ENCODE assay signal across 2 cellular contexts in the genomic region with DNA sequence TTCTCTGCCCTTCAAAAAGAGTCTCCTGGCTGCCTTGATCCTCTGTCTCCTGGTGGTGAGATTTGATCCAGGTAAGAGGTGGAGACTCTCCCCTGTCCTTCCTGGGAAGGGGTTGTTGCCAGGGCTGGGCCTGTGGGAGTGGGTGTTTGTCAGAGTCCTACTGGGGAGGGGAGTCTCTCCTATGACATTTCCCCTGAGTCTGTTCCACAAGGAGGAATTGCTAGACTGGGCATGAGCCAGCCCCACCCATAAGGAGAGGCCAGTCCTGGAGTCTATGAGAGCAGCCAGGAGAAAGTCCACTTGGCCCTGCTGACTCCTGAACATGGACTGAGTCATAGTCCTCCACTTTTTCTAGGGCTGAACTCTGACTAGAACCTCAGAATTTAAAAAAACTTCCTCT.
TF ChIP-seq lines count a peak whose summit lies in the region.

No MANE protein-coding gene starts in this region.

TF ChIP-seq in liver, 16 proteins besides CTCF, POLR2A, EP300 and RAD21:
- TF ChIP-seq FOXA2 (IDR thresholded peaks at IDR 0.05), result no peak
- TF ChIP-seq ATF3 (IDR thresholded peaks at IDR 0.05), result no peak
- peak; percentile 53 to 66 for TF ChIP-seq JUND (IDR thresholded peaks at IDR 0.05)
- TF ChIP-seq, protein P1, sequence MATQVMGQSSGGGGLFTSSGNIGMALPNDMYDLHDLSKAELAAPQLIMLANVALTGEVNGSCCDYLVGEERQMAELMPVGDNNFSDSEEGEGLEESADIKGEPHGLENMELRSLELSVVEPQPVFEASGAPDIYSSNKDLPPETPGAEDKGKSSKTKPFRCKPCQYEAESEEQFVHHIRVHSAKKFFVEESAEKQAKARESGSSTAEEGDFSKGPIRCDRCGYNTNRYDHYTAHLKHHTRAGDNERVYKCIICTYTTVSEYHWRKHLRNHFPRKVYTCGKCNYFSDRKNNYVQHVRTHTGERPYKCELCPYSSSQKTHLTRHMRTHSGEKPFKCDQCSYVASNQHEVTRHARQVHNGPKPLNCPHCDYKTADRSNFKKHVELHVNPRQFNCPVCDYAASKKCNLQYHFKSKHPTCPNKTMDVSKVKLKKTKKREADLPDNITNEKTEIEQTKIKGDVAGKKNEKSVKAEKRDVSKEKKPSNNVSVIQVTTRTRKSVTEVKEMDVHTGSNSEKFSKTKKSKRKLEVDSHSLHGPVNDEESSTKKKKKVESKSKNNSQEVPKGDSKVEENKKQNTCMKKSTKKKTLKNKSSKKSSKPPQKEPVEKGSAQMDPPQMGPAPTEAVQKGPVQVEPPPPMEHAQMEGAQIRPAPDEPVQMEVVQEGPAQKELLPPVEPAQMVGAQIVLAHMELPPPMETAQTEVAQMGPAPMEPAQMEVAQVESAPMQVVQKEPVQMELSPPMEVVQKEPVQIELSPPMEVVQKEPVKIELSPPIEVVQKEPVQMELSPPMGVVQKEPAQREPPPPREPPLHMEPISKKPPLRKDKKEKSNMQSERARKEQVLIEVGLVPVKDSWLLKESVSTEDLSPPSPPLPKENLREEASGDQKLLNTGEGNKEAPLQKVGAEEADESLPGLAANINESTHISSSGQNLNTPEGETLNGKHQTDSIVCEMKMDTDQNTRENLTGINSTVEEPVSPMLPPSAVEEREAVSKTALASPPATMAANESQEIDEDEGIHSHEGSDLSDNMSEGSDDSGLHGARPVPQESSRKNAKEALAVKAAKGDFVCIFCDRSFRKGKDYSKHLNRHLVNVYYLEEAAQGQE (IDR thresholded peaks at IDR 0.05), result no peak
- peak; percentile 59 for TF ChIP-seq SP1 (IDR thresholded peaks at IDR 0.05)
- no peak for TF ChIP-seq EGR1 (IDR thresholded peaks at IDR 0.05; ENCODE audit: low read depth in 2 of 2)
- TF ChIP-seq RXRA (IDR thresholded peaks at IDR 0.05), result peak in 1 of 2 donors; percentile 29
- no peak for TF ChIP-seq GABPA (IDR thresholded peaks at IDR 0.05 in 1 of 2, conservative IDR thresholded peaks at IDR 0.05 in 1 of 2)
- no peak for TF ChIP-seq NR2F2 (IDR thresholded peaks at IDR 0.05)
- TF ChIP-seq, protein P2, sequence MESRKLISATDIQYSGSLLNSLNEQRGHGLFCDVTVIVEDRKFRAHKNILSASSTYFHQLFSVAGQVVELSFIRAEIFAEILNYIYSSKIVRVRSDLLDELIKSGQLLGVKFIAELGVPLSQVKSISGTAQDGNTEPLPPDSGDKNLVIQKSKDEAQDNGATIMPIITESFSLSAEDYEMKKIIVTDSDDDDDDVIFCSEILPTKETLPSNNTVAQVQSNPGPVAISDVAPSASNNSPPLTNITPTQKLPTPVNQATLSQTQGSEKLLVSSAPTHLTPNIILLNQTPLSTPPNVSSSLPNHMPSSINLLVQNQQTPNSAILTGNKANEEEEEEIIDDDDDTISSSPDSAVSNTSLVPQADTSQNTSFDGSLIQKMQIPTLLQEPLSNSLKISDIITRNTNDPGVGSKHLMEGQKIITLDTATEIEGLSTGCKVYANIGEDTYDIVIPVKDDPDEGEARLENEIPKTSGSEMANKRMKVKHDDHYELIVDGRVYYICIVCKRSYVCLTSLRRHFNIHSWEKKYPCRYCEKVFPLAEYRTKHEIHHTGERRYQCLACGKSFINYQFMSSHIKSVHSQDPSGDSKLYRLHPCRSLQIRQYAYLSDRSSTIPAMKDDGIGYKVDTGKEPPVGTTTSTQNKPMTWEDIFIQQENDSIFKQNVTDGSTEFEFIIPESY (IDR thresholded peaks at IDR 0.05), result no peak
- no peak for TF ChIP-seq FOXA1 (IDR thresholded peaks at IDR 0.05)
- peak; percentile 39 for TF ChIP-seq HNF4G (IDR thresholded peaks at IDR 0.05)
- no peak for TF ChIP-seq YY1 (IDR thresholded peaks at IDR 0.05)
- TF ChIP-seq MAX (IDR thresholded peaks at IDR 0.05), result no peak
- peak; percentile 79 to 81 for TF ChIP-seq HNF4A (conservative IDR thresholded peaks at IDR 0.05)
- no peak for TF ChIP-seq TAF1 (conservative IDR thresholded peaks at IDR 0.05)

TF ChIP-seq in HepG2, 621 proteins besides CTCF, POLR2A, EP300 and RAD21:
- no peak for TF ChIP-seq MEIS1 (CRISPR knock-in tag; IDR thresholded peaks at IDR 0.05; ENCODE audit: borderline replicate concordance)
- no peak for TF ChIP-seq NR2F6 (IDR thresholded peaks at IDR 0.05)
- no peak for TF ChIP-seq NR2F6 (CRISPR knock-in tag; IDR thresholded peaks at IDR 0.05)
- TF ChIP-seq, protein P3, sequence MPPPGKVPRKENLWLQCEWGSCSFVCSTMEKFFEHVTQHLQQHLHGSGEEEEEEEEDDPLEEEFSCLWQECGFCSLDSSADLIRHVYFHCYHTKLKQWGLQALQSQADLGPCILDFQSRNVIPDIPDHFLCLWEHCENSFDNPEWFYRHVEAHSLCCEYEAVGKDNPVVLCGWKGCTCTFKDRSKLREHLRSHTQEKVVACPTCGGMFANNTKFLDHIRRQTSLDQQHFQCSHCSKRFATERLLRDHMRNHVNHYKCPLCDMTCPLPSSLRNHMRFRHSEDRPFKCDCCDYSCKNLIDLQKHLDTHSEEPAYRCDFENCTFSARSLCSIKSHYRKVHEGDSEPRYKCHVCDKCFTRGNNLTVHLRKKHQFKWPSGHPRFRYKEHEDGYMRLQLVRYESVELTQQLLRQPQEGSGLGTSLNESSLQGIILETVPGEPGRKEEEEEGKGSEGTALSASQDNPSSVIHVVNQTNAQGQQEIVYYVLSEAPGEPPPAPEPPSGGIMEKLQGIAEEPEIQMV (CRISPR knock-in tag; IDR thresholded peaks at IDR 0.05; ENCODE audit: low read depth), result no peak
- TF ChIP-seq MED8 (CRISPR knock-in tag; IDR thresholded peaks at IDR 0.05; ENCODE audit: insufficient replicate concordance), result no peak
- TF ChIP-seq PRDM15 (CRISPR knock-in tag; IDR thresholded peaks at IDR 0.05), result no peak
- no peak for TF ChIP-seq JUNB (CRISPR knock-in tag; IDR thresholded peaks at IDR 0.05; ENCODE audit: borderline replicate concordance)
- no peak for TF ChIP-seq XBP1 (CRISPR knock-in tag; IDR thresholded peaks at IDR 0.05)
- no peak for TF ChIP-seq PRPF4 (IDR thresholded peaks at IDR 0.05; ENCODE audit: low read depth, low read length, poor library complexity, severe bottlenecking)
- no peak for TF ChIP-seq NFATC3 (CRISPR knock-in tag; IDR thresholded peaks at IDR 0.05)
- TF ChIP-seq, protein P4, sequence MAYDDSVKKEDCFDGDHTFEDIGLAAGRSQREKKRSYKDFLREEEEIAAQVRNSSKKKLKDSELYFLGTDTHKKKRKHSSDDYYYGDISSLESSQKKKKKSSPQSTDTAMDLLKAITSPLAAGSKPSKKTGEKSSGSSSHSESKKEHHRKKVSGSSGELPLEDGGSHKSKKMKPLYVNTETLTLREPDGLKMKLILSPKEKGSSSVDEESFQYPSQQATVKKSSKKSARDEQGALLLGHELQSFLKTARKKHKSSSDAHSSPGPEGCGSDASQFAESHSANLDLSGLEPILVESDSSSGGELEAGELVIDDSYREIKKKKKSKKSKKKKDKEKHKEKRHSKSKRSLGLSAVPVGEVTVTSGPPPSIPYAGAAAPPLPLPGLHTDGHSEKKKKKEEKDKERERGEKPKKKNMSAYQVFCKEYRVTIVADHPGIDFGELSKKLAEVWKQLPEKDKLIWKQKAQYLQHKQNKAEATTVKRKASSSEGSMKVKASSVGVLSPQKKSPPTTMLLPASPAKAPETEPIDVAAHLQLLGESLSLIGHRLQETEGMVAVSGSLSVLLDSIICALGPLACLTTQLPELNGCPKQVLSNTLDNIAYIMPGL (CRISPR knock-in tag; IDR thresholded peaks at IDR 0.05; ENCODE audit: borderline replicate concordance in 1 of 2, low read depth in 1 of 2), result no peak
- TF ChIP-seq ZNF280B (CRISPR knock-in tag; IDR thresholded peaks at IDR 0.05; ENCODE audit: borderline replicate concordance), result no peak
- TF ChIP-seq ELF3 (CRISPR knock-in tag; IDR thresholded peaks at IDR 0.05), result no peak
- no peak for TF ChIP-seq KLF9 (CRISPR knock-in tag; IDR thresholded peaks at IDR 0.05; ENCODE audit: low read depth)
- TF ChIP-seq, protein P5, sequence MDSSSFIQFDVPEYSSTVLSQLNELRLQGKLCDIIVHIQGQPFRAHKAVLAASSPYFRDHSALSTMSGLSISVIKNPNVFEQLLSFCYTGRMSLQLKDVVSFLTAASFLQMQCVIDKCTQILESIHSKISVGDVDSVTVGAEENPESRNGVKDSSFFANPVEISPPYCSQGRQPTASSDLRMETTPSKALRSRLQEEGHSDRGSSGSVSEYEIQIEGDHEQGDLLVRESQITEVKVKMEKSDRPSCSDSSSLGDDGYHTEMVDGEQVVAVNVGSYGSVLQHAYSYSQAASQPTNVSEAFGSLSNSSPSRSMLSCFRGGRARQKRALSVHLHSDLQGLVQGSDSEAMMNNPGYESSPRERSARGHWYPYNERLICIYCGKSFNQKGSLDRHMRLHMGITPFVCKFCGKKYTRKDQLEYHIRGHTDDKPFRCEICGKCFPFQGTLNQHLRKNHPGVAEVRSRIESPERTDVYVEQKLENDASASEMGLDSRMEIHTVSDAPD (CRISPR knock-in tag; IDR thresholded peaks at IDR 0.05), result no peak
- TF ChIP-seq EED (CRISPR knock-in tag; IDR thresholded peaks at IDR 0.05), result no peak
- TF ChIP-seq AHR (CRISPR knock-in tag; IDR thresholded peaks at IDR 0.05), result no peak
- no peak for TF ChIP-seq ZNF841 (CRISPR knock-in tag; IDR thresholded peaks at IDR 0.05; ENCODE audit: borderline replicate concordance)
- no peak for TF ChIP-seq ZFP36 (IDR thresholded peaks at IDR 0.05; ENCODE audit: borderline replicate concordance, low read depth, low read length, partially characterized antibody)
- TF ChIP-seq, protein P6, sequence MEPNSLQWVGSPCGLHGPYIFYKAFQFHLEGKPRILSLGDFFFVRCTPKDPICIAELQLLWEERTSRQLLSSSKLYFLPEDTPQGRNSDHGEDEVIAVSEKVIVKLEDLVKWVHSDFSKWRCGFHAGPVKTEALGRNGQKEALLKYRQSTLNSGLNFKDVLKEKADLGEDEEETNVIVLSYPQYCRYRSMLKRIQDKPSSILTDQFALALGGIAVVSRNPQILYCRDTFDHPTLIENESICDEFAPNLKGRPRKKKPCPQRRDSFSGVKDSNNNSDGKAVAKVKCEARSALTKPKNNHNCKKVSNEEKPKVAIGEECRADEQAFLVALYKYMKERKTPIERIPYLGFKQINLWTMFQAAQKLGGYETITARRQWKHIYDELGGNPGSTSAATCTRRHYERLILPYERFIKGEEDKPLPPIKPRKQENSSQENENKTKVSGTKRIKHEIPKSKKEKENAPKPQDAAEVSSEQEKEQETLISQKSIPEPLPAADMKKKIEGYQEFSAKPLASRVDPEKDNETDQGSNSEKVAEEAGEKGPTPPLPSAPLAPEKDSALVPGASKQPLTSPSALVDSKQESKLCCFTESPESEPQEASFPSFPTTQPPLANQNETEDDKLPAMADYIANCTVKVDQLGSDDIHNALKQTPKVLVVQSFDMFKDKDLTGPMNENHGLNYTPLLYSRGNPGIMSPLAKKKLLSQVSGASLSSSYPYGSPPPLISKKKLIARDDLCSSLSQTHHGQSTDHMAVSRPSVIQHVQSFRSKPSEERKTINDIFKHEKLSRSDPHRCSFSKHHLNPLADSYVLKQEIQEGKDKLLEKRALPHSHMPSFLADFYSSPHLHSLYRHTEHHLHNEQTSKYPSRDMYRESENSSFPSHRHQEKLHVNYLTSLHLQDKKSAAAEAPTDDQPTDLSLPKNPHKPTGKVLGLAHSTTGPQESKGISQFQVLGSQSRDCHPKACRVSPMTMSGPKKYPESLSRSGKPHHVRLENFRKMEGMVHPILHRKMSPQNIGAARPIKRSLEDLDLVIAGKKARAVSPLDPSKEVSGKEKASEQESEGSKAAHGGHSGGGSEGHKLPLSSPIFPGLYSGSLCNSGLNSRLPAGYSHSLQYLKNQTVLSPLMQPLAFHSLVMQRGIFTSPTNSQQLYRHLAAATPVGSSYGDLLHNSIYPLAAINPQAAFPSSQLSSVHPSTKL (CRISPR knock-in tag; IDR thresholded peaks at IDR 0.05), result no peak
